Comparison of ENCODE assay signal across 17 cellular contexts in the genomic region with DNA sequence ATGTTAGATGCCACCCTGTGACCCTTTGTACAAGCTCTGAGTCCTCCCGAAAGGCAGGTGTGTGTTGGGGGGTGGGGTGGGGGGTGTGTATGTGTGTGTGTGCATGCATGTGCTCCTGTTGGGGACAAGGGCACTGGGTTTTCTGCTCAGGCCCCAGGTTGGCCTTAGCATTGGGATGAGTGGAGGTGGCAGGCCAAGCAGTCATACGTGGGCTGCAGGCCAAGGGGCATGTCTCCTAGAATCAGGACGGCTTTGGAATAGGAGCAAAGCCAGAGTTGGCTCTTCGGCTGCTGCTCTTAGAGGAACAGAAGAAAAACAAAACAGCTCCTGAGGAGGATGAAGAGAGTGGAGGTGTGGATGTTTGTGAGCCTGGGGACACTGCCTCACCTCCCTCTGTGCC. TPM values are rescaled to one million over a fixed set of nuclear protein-coding genes. Genes with fewer than 3 reads are reported as not detected.
A peak's percentile ranks its signal among the peaks of the same experiment; 100 is the strongest.
DNase-seq lines count a peak whose midpoint lies in the region; ATAC-seq and TF ChIP-seq lines count a peak whose summit lies in the region.
"Had no signal": no experiment of that assay in that cellular context is flagged by ENCODE, and none has a peak within 500 bp of the region (broad histone marks: within the 10 kb centered on the region; RNA-seq: fewer than 3 reads in every experiment).

No MANE protein-coding gene starts in this region.

- H3K36me3 ChIP-seq in GM23248 (ENCODE audit: low read depth) (no peaks in the 10 kb centered on the region), adrenal gland (replicated peaks in 1 of 2) (no peaks in the 10 kb centered on the region), left ventricle myocardium inferior (no peaks in the 10 kb centered on the region), sigmoid colon (no peaks in the 10 kb centered on the region)
- H3K36me3 ChIP-seq: BLaER1 treated with 17β-estradiol and CSF1 and Interleukin-3, amounts not matched to agents 10 nM and 100 nM; SJCRH30 had no signal

- ATAC-seq in T-helper 17 cell, result no peak
- no peak for ATAC-seq in omental fat pad (ENCODE audit: low FRiP score)

- H4K20me1 ChIP-seq in GM23248 (ENCODE audit: insufficient read depth), result no peaks in the 10 kb centered on the region
- H4K20me1 ChIP-seq: BLaER1 treated with 17β-estradiol and CSF1 and Interleukin-3, amounts not matched to agents 10 nM and 100 nM had no signal

- H3K4me1 ChIP-seq in GM23248 (ENCODE audit: insufficient read depth) (no peaks in the 10 kb centered on the region), adrenal gland (replicated peaks in 1 of 2) (peaks cover 32 to 77% of the 10 kb centered on the region in 2 donors), left ventricle myocardium inferior (peaks cover 35% of the 10 kb centered on the region), sigmoid colon (peaks cover 0 to 27% (median 16%) of the 10 kb centered on the region in 4 donors)
- H3K4me1 ChIP-seq: SJCRH30 had no signal

- DNase-seq in GM23248 (peak; percentile 21), adrenal gland (peak; percentile 46 to 79 (median 75)), left ventricle myocardium inferior (peak; percentile 50), sigmoid colon (peak; percentile 67), T-helper 17 cell (no peak), AML-193 (lab: John Stamatoyannopoulos, UW) (no peak), omental fat pad (ENCODE audit: low spot score) (no peak)
- DNase-seq: CD4-positive, alpha-beta T cell; H7; KBM-7; NCI-H1105 treated with DMSO at 0.1 percent for 48 hours; NCI-H2029; NCI-H446; NCI-H524 treated with DMSO at 0.1 percent for 48 hours; NCI-H774; SJCRH30 had no signal

- H3K4me3 Mint-ChIP-seq in T-helper 17 cell, result no peak overlapping the region
- H3K4me3 Mint-ChIP-seq: CD4-positive, alpha-beta T cell had no signal

- TF ChIP-seq POLR2A in adrenal gland (IDR thresholded peaks at IDR 0.05) (no peak), sigmoid colon (IDR thresholded peaks at IDR 0.05) (no peak)

- TF ChIP-seq EP300 in sigmoid colon (IDR thresholded peaks at IDR 0.05), result no peak

- H3K4me1 Mint-ChIP-seq in T-helper 17 cell, result peaks cover 3% of the 10 kb centered on the region

- TF ChIP-seq CTCF in adrenal gland (IDR thresholded peaks at IDR 0.05) (no peak), left ventricle myocardium inferior (IDR thresholded peaks at IDR 0.05; ENCODE audit: borderline replicate concordance) (no peak), sigmoid colon (IDR thresholded peaks at IDR 0.05) (no peak), omental fat pad (IDR thresholded peaks at IDR 0.05) (no peak)

- WGBS in GM23248 (ENCODE audit: low coverage in 1 of 2, low lambda C conversion rate in 2 of 2, missing lambda C conversion rate in 2 of 2), 2 experiments, result 39 to 48% methylated on average over 4 of the region's 4 CpGs
- WGBS in adrenal gland, 4 donors, result 29 to 45% (median 41%) methylated on average over 4 of the region's 4 CpGs
- WGBS in sigmoid colon, 2 donors, result 78 to 85% methylated on average over 4 of the region's 4 CpGs

- H3K27ac Mint-ChIP-seq in T-helper 17 cell, result no peak overlapping the region
- H3K27ac Mint-ChIP-seq: CD4-positive, alpha-beta T cell had no signal

- no peak overlapping the region for H3K27ac ChIP-seq in GM23248
- peak overlapping the region in 1 of 5 donors; percentile 51 for H3K27ac ChIP-seq in adrenal gland
- H3K27ac ChIP-seq in left ventricle myocardium inferior (replicated peaks), result no peak overlapping the region
- H3K27ac ChIP-seq in sigmoid colon, result no peak overlapping the region
- H3K27ac ChIP-seq: BLaER1 treated with 17β-estradiol and CSF1 and Interleukin-3, amounts not matched to agents 10 nM and 100 nM; SJCRH30 had no signal

- H3K36me3 Mint-ChIP-seq in T-helper 17 cell (ENCODE audit: low read depth), result no peaks in the 10 kb centered on the region

- in situ Hi-C loops in GM23248 (cut with MboI), result no loop called here

- H3K4me3 ChIP-seq in GM23248 (no peak overlapping the region), adrenal gland (no peak overlapping the region), left ventricle myocardium inferior (no peak overlapping the region), sigmoid colon (no peak overlapping the region)
- H3K4me3 ChIP-seq: BLaER1 treated with 17β-estradiol and CSF1 and Interleukin-3, amounts not matched to agents 10 nM and 100 nM; SJCRH30 had no signal

- H3K79me2 ChIP-seq in GM23248 (ENCODE audit: insufficient read depth), result no peaks in the 10 kb centered on the region

- H3K4me2 ChIP-seq in GM23248 (ENCODE audit: unreplicated experiment), result no peak overlapping the region
- H3K4me2 ChIP-seq: BLaER1 treated with 17β-estradiol and CSF1 and Interleukin-3, amounts not matched to agents 10 nM and 100 nM had no signal

- H2AFZ ChIP-seq in GM23248, result no peak overlapping the region

- peaks cover 66% of the 10 kb centered on the region for H3K27me3 Mint-ChIP-seq in T-helper 17 cell

- H3K27me3 ChIP-seq in GM23248 (replicated peaks; ENCODE audit: insufficient read depth) (no peaks in the 10 kb centered on the region), adrenal gland (no peaks in the 10 kb centered on the region), left ventricle myocardium inferior (ENCODE audit: low read depth) (peaks cover 5% of the 10 kb centered on the region), sigmoid colon (no peaks in the 10 kb centered on the region)

- H3F3A ChIP-seq in GM23248 (ENCODE audit: insufficient read depth), result no peaks in the 10 kb centered on the region

- no peak overlapping the region for H3K9ac ChIP-seq in GM23248
- H3K9ac ChIP-seq: BLaER1 treated with 17β-estradiol and CSF1 and Interleukin-3, amounts not matched to agents 10 nM and 100 nM had no signal

- intact Hi-C loops in adrenal gland (cut with DNase I), result no loop called here
- intact Hi-C loops in left ventricle myocardium inferior (cut with micrococcal nuclease), result no loop called here
- intact Hi-C loops in sigmoid colon (cut with DNase I), result no loop called here

- H3K9me2 ChIP-seq in GM23248 (ENCODE audit: insufficient read depth), result no peaks in the 10 kb centered on the region

- no peaks in the 10 kb centered on the region for H3K9me3 ChIP-seq in GM23248 (ENCODE audit: low read depth)
- H3K9me3 ChIP-seq in adrenal gland (replicated peaks in 1 of 3), result no peaks in the 10 kb centered on the region
- H3K9me3 ChIP-seq in left ventricle myocardium inferior (replicated peaks), result no peaks in the 10 kb centered on the region
- H3K9me3 ChIP-seq in sigmoid colon, result no peaks in the 10 kb centered on the region
- H3K9me3 ChIP-seq in T-helper 17 cell (ENCODE audit: control insufficient read depth, low read length, poor library complexity, severe bottlenecking), result no peaks in the 10 kb centered on the region
- H3K9me3 ChIP-seq: BLaER1 treated with 17β-estradiol and CSF1 and Interleukin-3, amounts not matched to agents 10 nM and 100 nM; SJCRH30 had no signal

RNA-seq across cellular contexts. Expression of gene HSPA12A, which starts 26.0 kb away (rescaled TPM):
- total RNA-seq in GM23248 (2014; rRNA removed; shearing (Covaris generic)), result 4.8 and 4.9 TPM in 2 replicates
- polyA plus RNA-seq in GM23248 (2016; fragmentation: Nextera tagmentation; extraction: Ambion mirVana), result 5.4 and 5.6 TPM in 2 replicates
- 10 to 100 TPM; 28.9 to 61.3 (median 49.6) TPM for total RNA-seq in adrenal gland
- 10 to 100 TPM; 20.1 to 35.7 (median 21.8) TPM for polyA plus RNA-seq in adrenal gland
- 15.0 TPM for total RNA-seq in left ventricle myocardium inferior
- 10 to 100 TPM; 12.3 to 17.4 (median 15.4) TPM for total RNA-seq in sigmoid colon
- 1 to 10 TPM; 1.4 to 3.6 (median 3.0) TPM for polyA plus RNA-seq in sigmoid colon
- under 1 TPM; 0.37 to 0.62 TPM for total RNA-seq in T-helper 17 cell
- 10 to 100 TPM; 20.2 to 55.1 (median 32.5) TPM for total RNA-seq in omental fat pad

Comparison
In these comparisons a context has a peak if more than half of its experiments do, and no peak if none do; other contexts are left out.
1. DNase-seq: peak in GM23248 (single experiment), adrenal gland (7 of 7), left ventricle myocardium inferior (single experiment) and sigmoid colon (single experiment); none in T-helper 17 cell (0 of 3), AML-193 (0 of 2) and omental fat pad (single experiment).